Comparison of ENCODE assay signal across 1 cellular context in the genomic region with DNA sequence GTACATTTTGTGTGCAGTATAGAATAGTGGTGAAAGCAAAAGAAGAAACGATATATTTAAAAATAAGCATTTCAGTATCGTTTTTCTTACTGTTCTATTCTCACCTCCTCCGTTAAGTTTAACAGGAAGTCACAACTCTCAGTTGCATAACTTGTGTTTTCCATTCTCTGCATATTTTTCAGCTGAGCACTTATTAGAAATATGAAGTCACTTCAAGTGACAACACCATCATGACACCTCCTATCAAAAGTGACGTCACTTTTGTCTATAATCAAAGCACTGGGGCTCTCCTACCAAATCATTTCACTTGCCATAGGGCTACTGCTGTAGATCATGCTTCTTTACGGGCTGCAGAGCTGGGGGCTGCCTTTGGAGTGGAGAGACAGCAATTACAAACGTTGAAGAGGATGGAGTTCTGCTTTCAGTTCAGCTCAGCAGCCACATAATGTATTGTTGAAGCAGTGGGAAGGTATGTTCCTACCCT.
TF ChIP-seq lines count a peak whose summit lies in the region.

No MANE protein-coding gene starts in this region.

TF ChIP-seq in WTC11, 78 proteins besides CTCF, POLR2A, EP300 and RAD21 (continued from another document):
- TF ChIP-seq AR (CRISPR knock-in tag; IDR thresholded peaks at IDR 0.05) (no peak), MXD4 (CRISPR knock-in tag; IDR thresholded peaks at IDR 0.05; ENCODE audit: borderline replicate concordance) (no peak), MYBL2 (CRISPR knock-in tag; IDR thresholded peaks at IDR 0.05) (no peak), ATF6 (CRISPR knock-in tag; IDR thresholded peaks at IDR 0.05) (no peak), SMAD3 (CRISPR knock-in tag; IDR thresholded peaks at IDR 0.05; ENCODE audit: borderline replicate concordance) (no peak)
TF ChIP-seq in WTC11: peak in this region for 0.
